ENCODE assay signal across 1 cellular context in genomic region chr17:1315891-1316403, GRCh38.
TF ChIP-seq lines count a peak whose summit lies in the region.

No MANE protein-coding gene starts in this region.

TF ChIP-seq in H1, 55 proteins besides CTCF, POLR2A, EP300 and RAD21:
- TF ChIP-seq PHF8 (conservative IDR thresholded peaks at IDR 0.05; ENCODE audit: low read depth, low read length) (no peak), RXRA (IDR thresholded peaks at IDR 0.05; ENCODE audit: insufficient read depth, low read depth, low read length) (no peak), CBX5 (IDR thresholded peaks at IDR 0.05; ENCODE audit: low read depth, low read length) (no peak), CREB1 (IDR thresholded peaks at IDR 0.05) (no peak), E2F6 (IDR thresholded peaks at IDR 0.05) (no peak), JUND (IDR thresholded peaks at IDR 0.05; ENCODE audit: low read length) (no peak), ATF2 (IDR thresholded peaks at IDR 0.05; ENCODE audit: low read length) (no peak), MAX (IDR thresholded peaks at IDR 0.05) (no peak), TAF7 (optimal IDR thresholded peaks at IDR 0.05; ENCODE audit: borderline replicate concordance, low read depth, low read length) (no peak), TEAD4 (IDR thresholded peaks at IDR 0.05; ENCODE audit: low read depth, low read length) (no peak), CBX8 (IDR thresholded peaks at IDR 0.05; ENCODE audit: borderline replicate concordance, low read depth, low read length) (no peak), ZNF274 (IDR thresholded peaks at IDR 0.05; ENCODE audit: borderline replicate concordance, extremely low read depth, low read length) (no peak), KDM5A (IDR thresholded peaks at IDR 0.05; ENCODE audit: low read length) (no peak), EGR1 (IDR thresholded peaks at IDR 0.05; ENCODE audit: borderline replicate concordance, low read depth, low read length) (no peak), BCL11A (IDR thresholded peaks at IDR 0.05; ENCODE audit: low read depth in 2 of 2, low read length in 2 of 2) (no peak), KDM1A (IDR thresholded peaks at IDR 0.05; ENCODE audit: borderline replicate concordance, low read length) (no peak), HDAC6 (IDR thresholded peaks at IDR 0.05; ENCODE audit: low read depth, low read length) (no peak), CEBPB (IDR thresholded peaks at IDR 0.05; ENCODE audit: low read depth, low read length) (no peak)
